In genomic region chr10:104304927-104305326, GRCh38 we compare ENCODE assay signal across 17 cellular contexts. TPM values are rescaled to one million over a fixed set of nuclear protein-coding genes. Genes with fewer than 3 reads are reported as not detected.
A peak's percentile ranks its signal among the peaks of the same experiment; 100 is the strongest.
DNase-seq lines count a peak whose midpoint lies in the region; ATAC-seq, FAIRE-seq and TF ChIP-seq lines count a peak whose summit lies in the region.
"Had no signal": no experiment of that assay in that cellular context is flagged by ENCODE, and none has a peak within 500 bp of the region (broad histone marks: within the 10 kb centered on the region; RNA-seq: fewer than 3 reads in every experiment).

No MANE protein-coding gene starts in this region.

- H3K4me3 ChIP-seq in liver (ENCODE audit: low read depth in 1 of 3, low read length in 3 of 3) = no peak overlapping the region
- H3K4me3 ChIP-seq in HepG2 (replicated peaks in 1 of 3; ENCODE audit: insufficient read depth in 1 of 3, low read depth in 2 of 3, low read length in 3 of 3) = no peak overlapping the region
- H3K4me3 ChIP-seq in naive thymus-derived CD4-positive, alpha-beta T cell (ENCODE audit: low read length) = no peak overlapping the region
- H3K4me3 ChIP-seq in uterus = no peak overlapping the region

- peak overlapping the region in 4 of 10 donors; percentile 1 to 71 (median 26) for H3K4me3 Mint-ChIP-seq in naive thymus-derived CD4-positive, alpha-beta T cell
- H3K4me3 Mint-ChIP-seq: endodermal cell had no signal

- H3K4me1 Mint-ChIP-seq in naive thymus-derived CD4-positive, alpha-beta T cell = peaks cover 57 to 93% (median 77%) of the 10 kb centered on the region in 7 donors

- TF ChIP-seq CTCF in liver (IDR thresholded peaks at IDR 0.05; ENCODE audit: low read depth, low read length, missing input control) (no peak), HepG2 (CRISPR knock-in tag; IDR thresholded peaks at IDR 0.05) (no peak), uterus (IDR thresholded peaks at IDR 0.05) (no peak)

- no peaks in the 10 kb centered on the region for H4K20me1 ChIP-seq in HepG2 (ENCODE audit: insufficient read depth, low read length)

- TF ChIP-seq EP300 in HepG2 (IDR thresholded peaks at IDR 0.05; ENCODE audit: low read depth in 2 of 2, low read length in 2 of 2) (no peak), HepG2 (CRISPR knock-in tag; IDR thresholded peaks at IDR 0.05; ENCODE audit: borderline replicate concordance) (no peak)

- CTCF ChIA-PET in HepG2 (lab: Yijun Ruan, JAX; ENCODE audit: low intra/inter-chr PET ratio, low total read pairs) = interaction anchor here (1.9 to 4.1 kb wide), 2 partner anchors 45 to 48 kb away, joined by 7 to 42 read pairs; partner anchors contain the start of gene CFAP58
- CTCF ChIA-PET in naive thymus-derived CD4-positive, alpha-beta T cell (lab: Charles Lee) = interaction anchor here (1.2 to 8.2 kb wide), 7 partner anchors 12 to 52 kb away, joined by 4 to 259 read pairs (median 49); partner anchors contain the start of genes CFAP58 and ITPRIP

- H3K27ac ChIP-seq in liver (ENCODE audit: low read depth in 1 of 2, low read length in 2 of 2) = no peak overlapping the region
- H3K27ac ChIP-seq in HepG2 (ENCODE audit: extremely low read length, insufficient read depth, low read length) = no peak overlapping the region
- H3K27ac ChIP-seq in naive thymus-derived CD4-positive, alpha-beta T cell (ENCODE audit: low read depth, low read length) = no peak overlapping the region
- peak overlapping the region; percentile 23 to 36 for H3K27ac ChIP-seq in uterus
- H3K27ac ChIP-seq: pancreas had no signal

- POLR2A ChIA-PET in HepG2 (lab: Yijun Ruan, JAX) = interaction anchor here (0.6 to 1.2 kb wide), 2 partner anchors 33 to 44 kb away, joined by 4 to 7 read pairs; partner anchors contain the start of gene ITPRIP
- POLR2A ChIA-PET in naive thymus-derived CD4-positive, alpha-beta T cell (lab: Charles Lee) = interaction anchor here (1.0 to 6.2 kb wide), 8 partner anchors 9 to 48 kb away, joined by 3 to 78 read pairs (median 10); partner anchors contain the start of genes CFAP58 and ITPRIP

- TF ChIP-seq RAD21 in liver (IDR thresholded peaks at IDR 0.05) (no peak), HepG2 (CRISPR knock-in tag; IDR thresholded peaks at IDR 0.05) (no peak)

- peak overlapping the region in 6 of 9 donors; percentile 3 to 79 (median 67) for H3K27ac Mint-ChIP-seq in naive thymus-derived CD4-positive, alpha-beta T cell
- H3K27ac Mint-ChIP-seq: activated CD4-positive, alpha-beta T cell treated with anti-CD3 and anti-CD28 coated beads, Interleukin-2, amount 10 ng/mL, durations not matched to agents 24 days and 14 days; activated naive CD4-positive, alpha-beta T cell treated with anti-CD3 and anti-CD28 coated beads for 36 hours; endodermal cell had no signal

- WGBS in liver = 71% methylated on average over 8 of the region's 8 CpGs
- 24% methylated on average over 8 of the region's 8 CpGs for WGBS in HepG2 (ENCODE audit: low lambda C conversion rate)

- ATAC-seq in HepG2 (no peak), Right ventricle myocardium superior (ENCODE audit: poor library complexity) (peak; percentile 51)
- ATAC-seq in naive thymus-derived CD4-positive, alpha-beta T cell = no peak

- H2AFZ ChIP-seq in HepG2 (ENCODE audit: low read length) = no peak overlapping the region

- H3K9me3 ChIP-seq in liver (ENCODE audit: control insufficient read depth in 4 of 4, low read length in 3 of 4) = no peaks in the 10 kb centered on the region
- no peaks in the 10 kb centered on the region for H3K9me3 ChIP-seq in HepG2 (ENCODE audit: low read length)
- H3K9me3 ChIP-seq in naive thymus-derived CD4-positive, alpha-beta T cell (ENCODE audit: control insufficient read depth in 2 of 3, low read length in 3 of 3) = no peaks in the 10 kb centered on the region
- no peaks in the 10 kb centered on the region for H3K9me3 ChIP-seq in uterus
- H3K9me3 ChIP-seq: breast epithelium, pancreas, SK-N-SH had no signal

- peaks cover 0 to 6% (median 0%) of the 10 kb centered on the region in 11 donors for H3K9me3 Mint-ChIP-seq in naive thymus-derived CD4-positive, alpha-beta T cell
- H3K9me3 Mint-ChIP-seq: activated CD4-positive, alpha-beta T cell treated with anti-CD3 and anti-CD28 coated beads, Interleukin-2, amount 10 ng/mL, durations not matched to agents 24 days and 14 days; activated naive CD4-positive, alpha-beta T cell treated with anti-CD3 and anti-CD28 coated beads for 36 hours; stimulated activated memory B cell treated with anti-CD40 and anti-IgM and Interleukin-4, amounts not matched to agents 10 μg/mL and 1 μg/mL and 100 μg/mL, for 72 hours had no signal

- no peaks in the 10 kb centered on the region for H3K79me2 ChIP-seq in HepG2 (ENCODE audit: insufficient read depth, low read length)

- H3K36me3 ChIP-seq in liver (ENCODE audit: control insufficient read depth in 4 of 4, insufficient read depth in 3 of 4, low read depth in 1 of 4, low read length in 3 of 4) (no peaks in the 10 kb centered on the region), HepG2 (replicated peaks in 1 of 2; ENCODE audit: control insufficient read depth in 1 of 2, insufficient read depth in 2 of 2, low read length in 2 of 2) (no peaks in the 10 kb centered on the region), uterus (no peaks in the 10 kb centered on the region)
- no peaks in the 10 kb centered on the region for H3K36me3 ChIP-seq in naive thymus-derived CD4-positive, alpha-beta T cell (ENCODE audit: control insufficient read depth in 2 of 3, insufficient read depth in 3 of 3, low read length in 3 of 3)
- H3K36me3 ChIP-seq: breast epithelium, pancreas had no signal

- in situ Hi-C loops in HepG2 (cut with HindIII; ENCODE audit: extremely low pct_ligation_motif_present, low pct_unique_long_range_greater_than_20kb) = loop anchor here (5.0 kb wide), 1 partner anchor 42 kb away; no protein-coding TSS in a partner anchor

- H3K4me2 ChIP-seq in HepG2 (ENCODE audit: low read depth, low read length) = no peak overlapping the region
- H3K4me2 ChIP-seq: SK-N-SH had no signal

- H3K4me1 ChIP-seq in liver (ENCODE audit: control insufficient read depth in 4 of 4, insufficient read depth in 4 of 4, low read length in 3 of 4) (peaks cover 0 to 12% (median 5%) of the 10 kb centered on the region in 4 donors), HepG2 (ENCODE audit: insufficient read depth, low read length) (peaks cover 39% of the 10 kb centered on the region), uterus (peaks cover 11 to 12% of the 10 kb centered on the region in 2 donors)
- peaks cover 45 to 51% of the 10 kb centered on the region in 2 donors for H3K4me1 ChIP-seq in naive thymus-derived CD4-positive, alpha-beta T cell (ENCODE audit: control insufficient read depth in 2 of 2, insufficient read depth in 2 of 2, low read length in 2 of 2)

- H3K36me3 Mint-ChIP-seq in naive thymus-derived CD4-positive, alpha-beta T cell = peaks cover 0 to 22% (median 0%) of the 10 kb centered on the region in 5 donors
- H3K36me3 Mint-ChIP-seq: stimulated activated memory B cell treated with anti-CD40 and anti-IgM and Interleukin-4, amounts not matched to agents 10 μg/mL and 1 μg/mL and 100 μg/mL, for 72 hours had no signal

- H3K27me3 Mint-ChIP-seq in naive thymus-derived CD4-positive, alpha-beta T cell = no peaks in the 10 kb centered on the region
- H3K27me3 Mint-ChIP-seq: activated CD4-positive, alpha-beta T cell treated with anti-CD3 and anti-CD28 coated beads, Interleukin-2, amount 10 ng/mL, durations not matched to agents 24 days and 14 days had no signal

- H3K9ac ChIP-seq in liver (ENCODE audit: low read depth in 1 of 2, low read length in 2 of 2) = no peak overlapping the region
- no peak overlapping the region for H3K9ac ChIP-seq in HepG2 (ENCODE audit: insufficient read depth, low read depth, low read length)
- H3K9ac ChIP-seq: SK-N-SH had no signal

- no peak for DNase-seq in HepG2 (ENCODE audit: low spot score)
- no peak for DNase-seq in Right ventricle myocardium superior
- DNase-seq in naive thymus-derived CD4-positive, alpha-beta T cell = no peak
- DNase-seq in uterus = no peak
- no peak for DNase-seq in urothelium cell line (ENCODE audit: low spot score)
- DNase-seq in NOMO-1 (lab: John Stamatoyannopoulos, UW; ENCODE audit: unreplicated experiment in 2 of 2) = no peak
- DNase-seq in frontal cortex (ENCODE audit: low spot score in 2 of 2) = no peak
- DNase-seq: NCI-H446 treated with DMSO at 0.1 percent for 48 hours, spleen had no signal

- FAIRE-seq in HepG2 (lab: Jason Lieb, UNC) (no peak), urothelium cell line (lab: Jason Lieb, UNC) (no peak), frontal cortex (lab: Jason Lieb, UNC) (no peak)
- FAIRE-seq: pancreas had no signal

- H3K27me3 ChIP-seq in liver (ENCODE audit: control insufficient read depth in 4 of 4, insufficient read depth in 4 of 4, low read length in 3 of 4) (no peaks in the 10 kb centered on the region), HepG2 (ENCODE audit: control insufficient read depth in 1 of 2, insufficient read depth in 2 of 2, low read length in 2 of 2) (peaks cover 0 to 14% of the 10 kb centered on the region in 2 experiments; a peak in 2 of 5 replicates), uterus (no peaks in the 10 kb centered on the region)
- H3K27me3 ChIP-seq in naive thymus-derived CD4-positive, alpha-beta T cell (ENCODE audit: control insufficient read depth in 2 of 2, insufficient read depth in 2 of 2, low read length in 2 of 2) = no peaks in the 10 kb centered on the region
- H3K27me3 ChIP-seq: breast epithelium, pancreas had no signal

- intact Hi-C loops in HepG2 (cut with micrococcal nuclease; ENCODE audit: unreplicated experiment) = loop anchor here (1.0 to 2.0 kb wide), 2 partner anchors 16 to 45 kb away; no protein-coding TSS in a partner anchor
- intact Hi-C loops in Right ventricle myocardium superior (cut with DNase I) = loop anchor here (5.0 kb wide), 1 partner anchor 32 kb away; the partner anchor contains the start of gene ITPRIP
- intact Hi-C loops in naive thymus-derived CD4-positive, alpha-beta T cell (cut with micrococcal nuclease) = loop anchor here (1.0 kb wide), 4 partner anchors 14 to 45 kb away; partner anchors contain the start of gene ITPRIP (in 1 of the 2)
- intact Hi-C loops in uterus (cut with DNase I; ENCODE audit: low total_unique reads) = loop anchor here (5.0 kb wide), 1 partner anchor 42 kb away; no protein-coding TSS in a partner anchor

- no peak for TF ChIP-seq POLR2A in HepG2 (IDR thresholded peaks at IDR 0.05; ENCODE audit: insufficient read depth in 1 of 2, low read depth in 2 of 2, low read length in 2 of 2)
- no peak for TF ChIP-seq POLR2A in uterus (IDR thresholded peaks at IDR 0.05)

- BruUV-seq in HepG2 (replicated peaks; lab: Mats Ljungman, UMichigan) = no TSS peak

RNA-seq across cellular contexts. Expression of gene ITPRIP, which starts 33.3 kb away (rescaled TPM):
- total RNA-seq in liver (1 to 10 TPM; 7.7 to 7.9 TPM), HepG2 (2016; rRNA removed; fragmentation: Illumina TruSeq; extraction: Trizol) (0.58 and 1.00 TPM in 2 replicates), Right ventricle myocardium superior (29.1 TPM), uterus (10 to 100 TPM in 3 of 4 donors, 1 to 10 TPM in 1; 10.0 to 32.6 (median 22.4) TPM), frontal cortex (1.2 TPM)
- polyA plus RNA-seq in liver (1 to 10 TPM; 3.5 to 4.2 TPM), HepG2 (2011; rRNA removed) (2.8 and 3.0 TPM in 2 replicates)
- total RNA-seq in HepG2 (2016; cell fraction: cytosol; rRNA removed; fragmentation: Illumina TruSeq; extraction: Trizol; ENCODE audit: low read depth) = 0.09 and 0.10 TPM in 2 replicates
- 0.55 and 1.0 TPM in 2 replicates for total RNA-seq in HepG2 (2016; cell fraction: insoluble cytoplasmic fraction; rRNA removed; fragmentation: Illumina TruSeq; extraction: Trizol)
- total RNA-seq in HepG2 (2016; cell fraction: membrane; rRNA removed; fragmentation: Illumina TruSeq; extraction: Trizol) = 0.38 and 0.53 TPM in 2 replicates
- 1.4 and 2.2 TPM in 2 replicates for total RNA-seq in HepG2 (2016; cell fraction: nucleus; rRNA removed; fragmentation: Illumina TruSeq; extraction: Trizol)
- 2.7 and 3.0 TPM in 2 replicates for polyA plus RNA-seq in HepG2 (2011; cell fraction: cytosol; rRNA removed)
- 4.0 and 5.2 TPM in 2 replicates for polyA plus RNA-seq in HepG2 (2011; cell fraction: nucleus; rRNA removed)
- 1.5 and 2.5 TPM in 2 replicates for polyA plus RNA-seq in HepG2 (2012)
- 0.14 and 0.15 TPM in 2 replicates for polyA plus RNA-seq in HepG2 (2016; cell fraction: cytosol; fragmentation: Illumina TruSeq; extraction: Trizol; ENCODE audit: low read depth)
- polyA plus RNA-seq in HepG2 (2016; cell fraction: insoluble cytoplasmic fraction; fragmentation: Illumina TruSeq; extraction: Trizol; ENCODE audit: low read depth) = 0.71 and 1.0 TPM in 2 replicates
- 0.26 and 0.37 TPM in 2 replicates for polyA plus RNA-seq in HepG2 (2016; cell fraction: membrane; fragmentation: Illumina TruSeq; extraction: Trizol; ENCODE audit: low read depth)
- 3.0 and 3.4 TPM in 2 replicates for polyA plus RNA-seq in HepG2 (2016; cell fraction: nucleus; fragmentation: Illumina TruSeq; extraction: Trizol; ENCODE audit: insufficient read depth, low read depth)
- 12.8 and 29.6 TPM in 2 replicates for polyA minus RNA-seq in HepG2 (2011; rRNA and poly(A)+ RNA removed; ENCODE audit: low replicate concordance)
- 3.2 and 4.6 TPM in 2 replicates for polyA minus RNA-seq in HepG2 (2011; cell fraction: cytosol; rRNA and poly(A)+ RNA removed)
- polyA minus RNA-seq in HepG2 (2011; cell fraction: nucleus; rRNA and poly(A)+ RNA removed) = 9.7 and 10.7 TPM in 2 replicates
- total RNA-seq in naive thymus-derived CD4-positive, alpha-beta T cell = 100 to 1,000 TPM in 1 of 5 experiments, 10 to 100 TPM in 4; 20.0 to 129 (median 27.8) TPM
- 10 to 100 TPM; 17.8 to 18.0 TPM for polyA plus RNA-seq in naive thymus-derived CD4-positive, alpha-beta T cell

RNA-seq across cellular contexts. Expression of gene GSTO2, which starts 35.9 kb away (rescaled TPM):
- total RNA-seq in liver = 1 to 10 TPM; 1.0 to 4.6 TPM
- 1 to 10 TPM; 1.6 to 1.8 TPM for polyA plus RNA-seq in liver
- total RNA-seq in HepG2 (2016; rRNA removed; fragmentation: Illumina TruSeq; extraction: Trizol) = 2.1 and 3.4 TPM in 2 replicates
- total RNA-seq in HepG2 (2016; cell fraction: cytosol; rRNA removed; fragmentation: Illumina TruSeq; extraction: Trizol; ENCODE audit: low read depth) = 0.61 and 0.97 TPM in 2 replicates
- total RNA-seq in HepG2 (2016; cell fraction: insoluble cytoplasmic fraction; rRNA removed; fragmentation: Illumina TruSeq; extraction: Trizol) = 1.9 and 2.5 TPM in 2 replicates
- 1.3 and 2.6 TPM in 2 replicates for total RNA-seq in HepG2 (2016; cell fraction: membrane; rRNA removed; fragmentation: Illumina TruSeq; extraction: Trizol)
- total RNA-seq in HepG2 (2016; cell fraction: nucleus; rRNA removed; fragmentation: Illumina TruSeq; extraction: Trizol) = 2.4 and 3.2 TPM in 2 replicates
- 5.8 and 7.9 TPM in 2 replicates for polyA plus RNA-seq in HepG2 (2011; rRNA removed)
- polyA plus RNA-seq in HepG2 (2011; cell fraction: cytosol; rRNA removed) = 5.4 TPM in 2 replicates
- 3.2 and 4.7 TPM in 2 replicates for polyA plus RNA-seq in HepG2 (2011; cell fraction: nucleus; rRNA removed)
- polyA plus RNA-seq in HepG2 (2012) = 2.1 and 4.2 TPM in 2 replicates
- 1.1 and 1.5 TPM in 2 replicates for polyA plus RNA-seq in HepG2 (2016; cell fraction: cytosol; fragmentation: Illumina TruSeq; extraction: Trizol; ENCODE audit: low read depth)
- polyA plus RNA-seq in HepG2 (2016; cell fraction: insoluble cytoplasmic fraction; fragmentation: Illumina TruSeq; extraction: Trizol; ENCODE audit: low read depth) = 1.4 and 1.8 TPM in 2 replicates
- 1.1 and 1.6 TPM in 2 replicates for polyA plus RNA-seq in HepG2 (2016; cell fraction: membrane; fragmentation: Illumina TruSeq; extraction: Trizol; ENCODE audit: low read depth)
- 1.4 and 2.0 TPM in 2 replicates for polyA plus RNA-seq in HepG2 (2016; cell fraction: nucleus; fragmentation: Illumina TruSeq; extraction: Trizol; ENCODE audit: insufficient read depth, low read depth)
- 4.8 and 5.9 TPM in 2 replicates for polyA minus RNA-seq in HepG2 (2011; rRNA and poly(A)+ RNA removed; ENCODE audit: low replicate concordance)
- 0.99 and 3.0 TPM in 2 replicates for polyA minus RNA-seq in HepG2 (2011; cell fraction: cytosol; rRNA and poly(A)+ RNA removed)
- 5.6 and 8.6 TPM in 2 replicates for polyA minus RNA-seq in HepG2 (2011; cell fraction: nucleus; rRNA and poly(A)+ RNA removed)
- 1.0 TPM for total RNA-seq in Right ventricle myocardium superior
- 1 to 10 TPM; 1.1 to 2.5 (median 1.4) TPM for total RNA-seq in naive thymus-derived CD4-positive, alpha-beta T cell
- 1 to 10 TPM; 1.0 to 1.3 TPM for polyA plus RNA-seq in naive thymus-derived CD4-positive, alpha-beta T cell
- total RNA-seq in uterus = 10 to 100 TPM in 1 of 4 donors, 1 to 10 TPM in 1, under 1 TPM in 1, not detected in 1; under 0.01 to 10.6 (median 5.6) TPM
- 2.4 TPM for total RNA-seq in frontal cortex

RNA-seq across cellular contexts. Expression of gene CFAP58, which starts 48.7 kb away (rescaled TPM):
- total RNA-seq in liver (under 1 TPM; 0.08 to 0.09 TPM), HepG2 (2016; rRNA removed; fragmentation: Illumina TruSeq; extraction: Trizol) (not detected in 2 replicates), Right ventricle myocardium superior (2.2 TPM), uterus (1 to 10 TPM in 3 of 4 donors, under 1 TPM in 1; 0.29 to 2.2 (median 1.3) TPM), frontal cortex (1.2 TPM)
- polyA plus RNA-seq in liver (under 1 TPM in 1 of 2 donors, not detected in 1; 0.01 TPM), HepG2 (2011; rRNA removed) (0.03 TPM in 2 replicates)
- total RNA-seq in HepG2 (2016; cell fraction: cytosol; rRNA removed; fragmentation: Illumina TruSeq; extraction: Trizol; ENCODE audit: low read depth) = not detected in 2 replicates
- total RNA-seq in HepG2 (2016; cell fraction: insoluble cytoplasmic fraction; rRNA removed; fragmentation: Illumina TruSeq; extraction: Trizol) = not detected in 2 replicates
- not detected in 2 replicates for total RNA-seq in HepG2 (2016; cell fraction: membrane; rRNA removed; fragmentation: Illumina TruSeq; extraction: Trizol)
- not detected in 2 replicates for total RNA-seq in HepG2 (2016; cell fraction: nucleus; rRNA removed; fragmentation: Illumina TruSeq; extraction: Trizol)
- not detected in 2 replicates for polyA plus RNA-seq in HepG2 (2011; cell fraction: cytosol; rRNA removed)
- 0.12 and 0.19 TPM in 2 replicates for polyA plus RNA-seq in HepG2 (2011; cell fraction: nucleus; rRNA removed)
- polyA plus RNA-seq in HepG2 (2012) = 0.09 TPM in 1 of 2 replicates, not detected in the other
- polyA plus RNA-seq in HepG2 (2016; cell fraction: cytosol; fragmentation: Illumina TruSeq; extraction: Trizol; ENCODE audit: low read depth) = not detected in 2 replicates
- not detected in 2 replicates for polyA plus RNA-seq in HepG2 (2016; cell fraction: insoluble cytoplasmic fraction; fragmentation: Illumina TruSeq; extraction: Trizol; ENCODE audit: low read depth)
- not detected in 2 replicates for polyA plus RNA-seq in HepG2 (2016; cell fraction: membrane; fragmentation: Illumina TruSeq; extraction: Trizol; ENCODE audit: low read depth)
- polyA plus RNA-seq in HepG2 (2016; cell fraction: nucleus; fragmentation: Illumina TruSeq; extraction: Trizol; ENCODE audit: insufficient read depth, low read depth) = not detected in 2 replicates
- polyA minus RNA-seq in HepG2 (2011; rRNA and poly(A)+ RNA removed; ENCODE audit: low replicate concordance) = not detected in 2 replicates
- not detected in 2 replicates for polyA minus RNA-seq in HepG2 (2011; cell fraction: cytosol; rRNA and poly(A)+ RNA removed)
- 0.13 TPM in 1 of 2 replicates, not detected in the other for polyA minus RNA-seq in HepG2 (2011; cell fraction: nucleus; rRNA and poly(A)+ RNA removed)
- under 1 TPM in 1 of 5 experiments, not detected in 4; 0.17 TPM for total RNA-seq in naive thymus-derived CD4-positive, alpha-beta T cell
- polyA plus RNA-seq in naive thymus-derived CD4-positive, alpha-beta T cell = not detected

RNA-seq across cellular contexts. Expression of gene GSTO1, which starts 50.2 kb away (rescaled TPM):
- total RNA-seq in liver (100 to 1,000 TPM; 137 to 156 TPM), HepG2 (2016; rRNA removed; fragmentation: Illumina TruSeq; extraction: Trizol) (300 and 418 TPM in 2 replicates), Right ventricle myocardium superior (173 TPM), uterus (100 to 1,000 TPM in 2 of 4 donors, 10 to 100 TPM in 2; 54.7 to 131 (median 102) TPM), frontal cortex (39.9 TPM)
- polyA plus RNA-seq in liver (100 to 1,000 TPM; 266 to 349 TPM), HepG2 (2011; rRNA removed) (152 and 228 TPM in 2 replicates)
- 151 and 179 TPM in 2 replicates for total RNA-seq in HepG2 (2016; cell fraction: cytosol; rRNA removed; fragmentation: Illumina TruSeq; extraction: Trizol; ENCODE audit: low read depth)
- 301 and 437 TPM in 2 replicates for total RNA-seq in HepG2 (2016; cell fraction: insoluble cytoplasmic fraction; rRNA removed; fragmentation: Illumina TruSeq; extraction: Trizol)
- 192 and 211 TPM in 2 replicates for total RNA-seq in HepG2 (2016; cell fraction: membrane; rRNA removed; fragmentation: Illumina TruSeq; extraction: Trizol)
- total RNA-seq in HepG2 (2016; cell fraction: nucleus; rRNA removed; fragmentation: Illumina TruSeq; extraction: Trizol) = 110 and 113 TPM in 2 replicates
- polyA plus RNA-seq in HepG2 (2011; cell fraction: cytosol; rRNA removed) = 147 and 153 TPM in 2 replicates
- polyA plus RNA-seq in HepG2 (2011; cell fraction: nucleus; rRNA removed) = 37.4 and 37.5 TPM in 2 replicates
- 165 and 247 TPM in 2 replicates for polyA plus RNA-seq in HepG2 (2012)
- polyA plus RNA-seq in HepG2 (2016; cell fraction: cytosol; fragmentation: Illumina TruSeq; extraction: Trizol; ENCODE audit: low read depth) = 177 and 202 TPM in 2 replicates
- polyA plus RNA-seq in HepG2 (2016; cell fraction: insoluble cytoplasmic fraction; fragmentation: Illumina TruSeq; extraction: Trizol; ENCODE audit: low read depth) = 365 and 402 TPM in 2 replicates
- polyA plus RNA-seq in HepG2 (2016; cell fraction: membrane; fragmentation: Illumina TruSeq; extraction: Trizol; ENCODE audit: low read depth) = 152 and 182 TPM in 2 replicates
- polyA plus RNA-seq in HepG2 (2016; cell fraction: nucleus; fragmentation: Illumina TruSeq; extraction: Trizol; ENCODE audit: insufficient read depth, low read depth) = 148 and 165 TPM in 2 replicates
- 30.9 and 42.9 TPM in 2 replicates for polyA minus RNA-seq in HepG2 (2011; rRNA and poly(A)+ RNA removed; ENCODE audit: low replicate concordance)
- polyA minus RNA-seq in HepG2 (2011; cell fraction: cytosol; rRNA and poly(A)+ RNA removed) = 56.1 and 62.9 TPM in 2 replicates
- polyA minus RNA-seq in HepG2 (2011; cell fraction: nucleus; rRNA and poly(A)+ RNA removed) = 58.7 and 65.3 TPM in 2 replicates
- total RNA-seq in naive thymus-derived CD4-positive, alpha-beta T cell = 100 to 1,000 TPM in 1 of 5 experiments, 10 to 100 TPM in 4; 28.1 to 129 (median 49.1) TPM
- polyA plus RNA-seq in naive thymus-derived CD4-positive, alpha-beta T cell = 100 to 1,000 TPM; 116 to 141 TPM

Comparison
In these comparisons a context has a peak if more than half of its experiments do, and no peak if none do; other contexts are left out.
1. H3K27ac ChIP-seq: peak in uterus (2 of 2); none in liver (0 of 2), HepG2 (single experiment) and naive thymus-derived CD4-positive, alpha-beta T cell (single experiment).